8 cellular contexts compared by ENCODE assay signal in the genomic region with DNA sequence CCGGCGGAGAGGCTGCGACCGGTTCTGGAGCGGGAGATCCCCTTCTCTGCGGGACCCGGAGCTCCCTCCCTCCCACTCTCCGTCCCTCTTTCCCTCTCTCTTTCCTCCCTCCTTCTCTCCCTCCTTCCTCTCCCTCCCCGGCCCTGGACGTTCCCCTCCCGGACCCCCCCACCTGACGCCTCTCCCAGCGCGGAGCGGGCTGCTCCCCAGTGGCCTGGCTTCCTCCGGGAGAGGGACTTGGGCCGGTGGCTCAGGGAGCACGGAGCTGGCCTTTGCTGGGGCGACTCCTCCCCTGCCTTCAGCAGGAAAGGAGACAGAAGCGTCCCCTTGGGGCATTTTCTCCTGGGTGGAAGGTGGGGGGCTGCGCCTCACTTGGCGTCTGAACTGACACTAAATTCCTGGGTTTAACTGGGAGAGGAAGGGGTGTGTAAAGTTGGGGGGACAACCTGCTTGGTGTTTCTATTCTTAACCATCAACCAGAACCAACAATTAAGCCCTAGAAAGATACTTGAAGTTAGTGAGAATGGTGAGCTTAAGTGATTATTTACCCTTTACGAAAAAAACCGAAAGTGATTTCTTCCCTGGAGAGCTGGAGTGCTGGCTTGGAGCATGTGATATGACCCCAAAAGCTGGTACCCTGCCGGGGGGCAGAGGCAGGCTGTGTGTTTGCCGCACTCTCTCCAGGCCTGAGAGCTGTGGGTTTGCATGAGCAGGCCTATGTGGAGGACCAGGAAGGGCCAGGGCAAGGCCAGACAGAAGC. TPM values are rescaled to one million over a fixed set of nuclear protein-coding genes. Genes with fewer than 3 reads are reported as not detected.
DNase-seq lines count a peak whose midpoint lies in the region; ATAC-seq, FAIRE-seq and TF ChIP-seq lines count a peak whose summit lies in the region.

No MANE protein-coding gene starts in this region.

- H3K4me1 ChIP-seq in DND-41 (ENCODE audit: insufficient read depth, low read length), result peaks cover 11% of the 10 kb centered on the region
- H3K4me1 ChIP-seq in OCI-LY1 (ENCODE audit: insufficient read depth, low read length, severe bottlenecking), result peaks cover 13% of the 10 kb centered on the region
- H3K4me1 ChIP-seq in esophagus squamous epithelium, result peaks cover 10 to 24% (median 14%) of the 10 kb centered on the region in 3 donors
- H3K4me1 ChIP-seq in pancreas, result no peaks in the 10 kb centered on the region

- H2AFZ ChIP-seq in DND-41 (ENCODE audit: low read depth, low read length), result no peak overlapping the region
- no peak overlapping the region for H2AFZ ChIP-seq in OCI-LY1 (ENCODE audit: low read length)

- H3K9me3 ChIP-seq in DND-41 (ENCODE audit: insufficient read depth, low read length, severe bottlenecking) (no peaks in the 10 kb centered on the region), OCI-LY1 (ENCODE audit: low read length) (no peaks in the 10 kb centered on the region), esophagus squamous epithelium (no peaks in the 10 kb centered on the region), pancreas (no peaks in the 10 kb centered on the region)

- peaks cover 36% of the 10 kb centered on the region for H4K20me1 ChIP-seq in DND-41 (ENCODE audit: insufficient read depth, low read length)
- H4K20me1 ChIP-seq in OCI-LY1 (ENCODE audit: insufficient read depth, low read length), result no peaks in the 10 kb centered on the region

- no peak overlapping the region for H3K4me3 ChIP-seq in DND-41 (ENCODE audit: low read depth in 1 of 2, low read length in 2 of 2)
- H3K4me3 ChIP-seq in OCI-LY1 (ENCODE audit: low read depth, low read length, poor library complexity, severe bottlenecking), result peak overlapping the region; percentile 46
- peak overlapping the region; percentile 52 to 77 (median 60) for H3K4me3 ChIP-seq in esophagus squamous epithelium
- H3K4me3 ChIP-seq in pancreas, result peak overlapping the region; percentile 12 to 52 (median 37)

- WGBS in esophagus squamous epithelium, 2 donors, result 14 to 17% methylated on average over 12 to 13 of the region's 26 CpGs
- WGBS in pancreas, 2 donors, result 17 to 18% methylated on average over 23 to 26 of the region's 26 CpGs

- no peaks in the 10 kb centered on the region for H3K36me3 ChIP-seq in DND-41 (ENCODE audit: insufficient read depth, low read length)
- H3K36me3 ChIP-seq in OCI-LY1 (ENCODE audit: insufficient read depth, low read length), result no peaks in the 10 kb centered on the region; the same call in 1 of the 2 replicates
- H3K36me3 ChIP-seq in esophagus squamous epithelium, result no peaks in the 10 kb centered on the region
- H3K36me3 ChIP-seq in pancreas, result no peaks in the 10 kb centered on the region

- H3K27me3 ChIP-seq in DND-41 (ENCODE audit: insufficient read depth, low read length, poor library complexity), result no peaks in the 10 kb centered on the region
- no peaks in the 10 kb centered on the region; the same call in 1 of the 2 replicates for H3K27me3 ChIP-seq in OCI-LY1 (ENCODE audit: insufficient read depth, low read length)
- peaks cover 0 to 7% (median 0%) of the 10 kb centered on the region in 4 donors for H3K27me3 ChIP-seq in esophagus squamous epithelium
- no peaks in the 10 kb centered on the region for H3K27me3 ChIP-seq in pancreas

- H3K9me2 ChIP-seq in OCI-LY1 (ENCODE audit: low read depth, low read length), result no peaks in the 10 kb centered on the region

- no peaks in the 10 kb centered on the region for H3K79me2 ChIP-seq in DND-41 (ENCODE audit: insufficient read depth, low read length)
- no peaks in the 10 kb centered on the region for H3K79me2 ChIP-seq in OCI-LY1 (ENCODE audit: insufficient read depth, low read length)

- no peak for FAIRE-seq in pancreas (lab: Jason Lieb, UNC)

- H3K4me2 ChIP-seq in DND-41 (ENCODE audit: insufficient read depth, low read length) (peak overlapping the region; percentile 74; the same call in 1 of the 2 replicates), OCI-LY1 (ENCODE audit: low read length) (peak overlapping the region; percentile 58)

- H3K9ac ChIP-seq in DND-41 (ENCODE audit: low read depth, low read length) (no peak overlapping the region), OCI-LY1 (ENCODE audit: low read length) (no peak overlapping the region)

- no peak for TF ChIP-seq POLR2A in esophagus squamous epithelium (IDR thresholded peaks at IDR 0.05)

- ATAC-seq in DND-41 (ENCODE audit: insufficient read depth, low read depth) (no peak), pancreas (peak in 3 of 4 donors; percentile 4 to 21 (median 8)), HG03442 (IDR thresholded peaks at IDR 0.05; ENCODE audit: unreplicated experiment) (no peak), GM21737 (IDR thresholded peaks at IDR 0.05; ENCODE audit: unreplicated experiment) (no peak), HG03469 (IDR thresholded peaks at IDR 0.05; ENCODE audit: unreplicated experiment) (no peak)

- TF ChIP-seq CTCF in DND-41 (IDR thresholded peaks at IDR 0.05; ENCODE audit: borderline replicate concordance, extremely low read depth, low read length, poor library complexity, severe bottlenecking) (no peak), OCI-LY1 (IDR thresholded peaks at IDR 0.05; ENCODE audit: low read length) (no peak), esophagus squamous epithelium (IDR thresholded peaks at IDR 0.05) (no peak), pancreas (IDR thresholded peaks at IDR 0.05) (no peak)

- no peak for DNase-seq in DND-41
- DNase-seq in esophagus squamous epithelium (lab: John Stamatoyannopoulos, UW), result no peak
- DNase-seq in pancreas, result peak in 4 of 6 donors; percentile 23 to 85 (median 41)
- no peak for DNase-seq in activated CD4-positive, CD25-positive, alpha-beta regulatory T cell (lab: John Stamatoyannopoulos, UW)

- H3F3A ChIP-seq in OCI-LY1 (ENCODE audit: insufficient read depth, low read length), result no peaks in the 10 kb centered on the region

- intact Hi-C loops in esophagus squamous epithelium (cut with DNase I) (no loop called here), pancreas (cut with DNase I) (no loop called here)

- H3K27ac ChIP-seq in DND-41 (ENCODE audit: low read length) (no peak overlapping the region), OCI-LY1 (ENCODE audit: low read depth, low read length, poor library complexity, severe bottlenecking) (no peak overlapping the region), esophagus squamous epithelium (peak overlapping the region; percentile 44 to 75 (median 64)), pancreas (peak overlapping the region in 1 of 4 donors; percentile 16)

RNA-seq across cellular contexts. Expression of gene SPIRE2, which starts 0.8 kb away (rescaled TPM):
- 1 to 10 TPM; 3.4 to 9.6 (median 4.3) TPM for total RNA-seq in esophagus squamous epithelium
- total RNA-seq in pancreas, result 1 to 10 TPM; 1.6 to 3.8 (median 2.6) TPM
- polyA plus RNA-seq in pancreas, result 10 to 100 TPM in 1 of 2 donors, 1 to 10 TPM in 1; 6.7 to 11.5 TPM

RNA-seq across cellular contexts. Expression of gene FANCA, which starts 12.6 kb away (rescaled TPM):
- 10 to 100 TPM in 1 of 4 donors, 1 to 10 TPM in 3; 3.8 to 29.0 (median 6.8) TPM for total RNA-seq in esophagus squamous epithelium
- 1 to 10 TPM in 5 of 6 donors, under 1 TPM in 1; 0.51 to 3.0 (median 2.1) TPM for total RNA-seq in pancreas
- polyA plus RNA-seq in pancreas, result 1 to 10 TPM; 3.7 to 5.7 TPM

RNA-seq across cellular contexts. Expression of gene TCF25, which starts 44.3 kb away (rescaled TPM):
- total RNA-seq in esophagus squamous epithelium (100 to 1,000 TPM in 2 of 4 donors, 10 to 100 TPM in 2; 79.7 to 124 (median 101) TPM), pancreas (100 to 1,000 TPM in 3 of 6 donors, 10 to 100 TPM in 3; 81.0 to 119 (median 100) TPM)
- 100 to 1,000 TPM; 193 to 250 TPM for polyA plus RNA-seq in pancreas

Comparison
In these comparisons a context has a peak if more than half of its experiments do, and no peak if none do; other contexts are left out.
1. ATAC-seq: peak in pancreas (3 of 4); none in DND-41 (single experiment), HG03442 (single experiment), GM21737 (single experiment) and HG03469 (single experiment).
2. DNase-seq: peak in pancreas (4 of 6); none in DND-41 (single experiment), esophagus squamous epithelium (single experiment) and activated CD4-positive, CD25-positive, alpha-beta regulatory T cell (0 of 4).
3. H3K27ac ChIP-seq: peak in esophagus squamous epithelium (4 of 4); none in DND-41 (single experiment) and OCI-LY1 (single experiment).
4. H3K4me3 ChIP-seq: peak in OCI-LY1 (single experiment), esophagus squamous epithelium (4 of 4) and pancreas (4 of 4); none in DND-41 (0 of 2).